1 cellular context compared by ENCODE assay signal in genomic region chr1:29230204-29230552, GRCh38.
TF ChIP-seq lines count a peak whose summit lies in the region.

No MANE protein-coding gene starts in this region.

TF ChIP-seq in H1, 55 proteins besides CTCF, POLR2A, EP300 and RAD21:
- TF ChIP-seq ASH2L (IDR thresholded peaks at IDR 0.05; ENCODE audit: low read length) (no peak), KDM1A (IDR thresholded peaks at IDR 0.05; ENCODE audit: borderline replicate concordance, low read length) (0 out of 2 replicates have a peak, but pooled peaks have one; percentile 41)
